1 cellular context compared by ENCODE assay signal in the genomic region with DNA sequence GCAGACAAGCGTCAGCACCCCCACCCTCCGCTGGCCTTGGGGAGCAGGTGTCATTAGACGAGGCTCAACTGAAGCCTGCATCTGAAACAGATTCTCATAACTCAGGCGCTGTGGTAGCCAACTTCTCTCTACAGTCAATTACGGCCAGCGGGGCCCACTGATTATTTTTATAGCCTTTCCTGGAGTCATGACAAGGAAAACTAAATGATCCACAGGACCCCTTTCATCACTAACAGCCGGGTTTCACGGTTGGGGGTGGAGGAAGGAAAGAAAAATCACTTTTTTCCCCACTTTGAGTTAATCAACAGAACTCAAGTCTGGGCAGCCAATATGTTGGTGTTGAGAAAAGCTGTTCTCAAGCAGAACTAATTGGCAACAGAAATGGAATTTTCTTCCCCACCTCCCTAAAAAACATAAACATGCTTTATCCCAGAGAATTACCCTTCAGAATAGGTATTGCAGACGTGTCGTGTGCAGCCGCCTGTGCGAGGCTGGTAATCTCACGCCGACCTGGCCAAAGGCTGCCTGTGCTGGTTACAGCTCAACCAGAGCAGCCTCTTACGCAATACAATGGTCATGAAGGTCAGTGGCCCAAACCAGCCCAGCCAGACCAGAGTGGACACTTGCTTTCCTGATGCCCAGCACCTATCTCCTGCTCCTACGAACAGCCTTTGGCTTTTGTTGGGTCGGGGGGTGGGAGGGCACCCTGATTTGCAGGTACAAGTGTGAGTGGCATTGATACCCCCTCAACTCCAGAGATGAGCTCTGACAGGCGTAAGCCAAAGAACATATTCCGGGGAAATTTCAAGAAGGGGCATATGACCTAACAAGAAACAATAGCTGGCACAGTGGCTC.
A peak's percentile ranks its signal among the peaks of the same experiment; 100 is the strongest.
TF ChIP-seq lines count a peak whose summit lies in the region.

No MANE protein-coding gene starts in this region.

TF ChIP-seq in HepG2, 621 proteins besides CTCF, POLR2A, EP300 and RAD21 (continued from another document and continues in another):
- peak; percentile 56; the same call in 1 of the 2 replicates for TF ChIP-seq HMGXB3 (CRISPR knock-in tag; IDR thresholded peaks at IDR 0.05; ENCODE audit: borderline replicate concordance)
- no peak for TF ChIP-seq ZNF496 (CRISPR knock-in tag; IDR thresholded peaks at IDR 0.05; ENCODE audit: insufficient replicate concordance)
- TF ChIP-seq, protein P1, sequence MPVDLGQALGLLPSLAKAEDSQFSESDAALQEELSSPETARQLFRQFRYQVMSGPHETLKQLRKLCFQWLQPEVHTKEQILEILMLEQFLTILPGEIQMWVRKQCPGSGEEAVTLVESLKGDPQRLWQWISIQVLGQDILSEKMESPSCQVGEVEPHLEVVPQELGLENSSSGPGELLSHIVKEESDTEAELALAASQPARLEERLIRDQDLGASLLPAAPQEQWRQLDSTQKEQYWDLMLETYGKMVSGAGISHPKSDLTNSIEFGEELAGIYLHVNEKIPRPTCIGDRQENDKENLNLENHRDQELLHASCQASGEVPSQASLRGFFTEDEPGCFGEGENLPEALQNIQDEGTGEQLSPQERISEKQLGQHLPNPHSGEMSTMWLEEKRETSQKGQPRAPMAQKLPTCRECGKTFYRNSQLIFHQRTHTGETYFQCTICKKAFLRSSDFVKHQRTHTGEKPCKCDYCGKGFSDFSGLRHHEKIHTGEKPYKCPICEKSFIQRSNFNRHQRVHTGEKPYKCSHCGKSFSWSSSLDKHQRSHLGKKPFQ (CRISPR knock-in tag; IDR thresholded peaks at IDR 0.05; ENCODE audit: insufficient replicate concordance) = peak; percentile 58
- no peak for TF ChIP-seq ZNF468 (CRISPR knock-in tag; IDR thresholded peaks at IDR 0.05)
- peak; percentile 75 for TF ChIP-seq ATF3 (CRISPR knock-in tag; IDR thresholded peaks at IDR 0.05)
- TF ChIP-seq PITX1 (CRISPR knock-in tag; IDR thresholded peaks at IDR 0.05) = peak; percentile 92
- TF ChIP-seq STAG1 (CRISPR knock-in tag; IDR thresholded peaks at IDR 0.05) = peak; percentile 47
- peak; percentile 82 for TF ChIP-seq ZFP91 (CRISPR knock-in tag; IDR thresholded peaks at IDR 0.05; ENCODE audit: borderline replicate concordance)
- TF ChIP-seq ZNF333 (CRISPR knock-in tag; IDR thresholded peaks at IDR 0.05; ENCODE audit: borderline replicate concordance) = peak; percentile 69; the same call in 1 of the 2 replicates
- TF ChIP-seq U2AF2 (IDR thresholded peaks at IDR 0.05; ENCODE audit: low read depth, low read length) = no peak
- TF ChIP-seq CHCHD3 (CRISPR knock-in tag; IDR thresholded peaks at IDR 0.05) = no peak
- peak; percentile 54; the same call in 1 of the 2 replicates for TF ChIP-seq SP5 (CRISPR knock-in tag; IDR thresholded peaks at IDR 0.05; ENCODE audit: borderline replicate concordance, low read depth)
- TF ChIP-seq ARNTL (CRISPR knock-in tag; IDR thresholded peaks at IDR 0.05) = peak; percentile 66
- TF ChIP-seq SKI (IDR thresholded peaks at IDR 0.05; ENCODE audit: partially characterized antibody) = peak; percentile 87
- TF ChIP-seq HOXD1 (CRISPR knock-in tag; IDR thresholded peaks at IDR 0.05) = no peak
- TF ChIP-seq CAMTA2 (CRISPR knock-in tag; IDR thresholded peaks at IDR 0.05; ENCODE audit: borderline replicate concordance) = no peak
- peak; percentile 97 for TF ChIP-seq RXRB (CRISPR knock-in tag; IDR thresholded peaks at IDR 0.05; ENCODE audit: borderline replicate concordance)
- TF ChIP-seq ZNF547 (CRISPR knock-in tag; IDR thresholded peaks at IDR 0.05) = no peak; the same call in 1 of the 2 replicates
- no peak for TF ChIP-seq ZNF326 (CRISPR knock-in tag; IDR thresholded peaks at IDR 0.05; ENCODE audit: borderline replicate concordance)
- TF ChIP-seq, protein P2, sequence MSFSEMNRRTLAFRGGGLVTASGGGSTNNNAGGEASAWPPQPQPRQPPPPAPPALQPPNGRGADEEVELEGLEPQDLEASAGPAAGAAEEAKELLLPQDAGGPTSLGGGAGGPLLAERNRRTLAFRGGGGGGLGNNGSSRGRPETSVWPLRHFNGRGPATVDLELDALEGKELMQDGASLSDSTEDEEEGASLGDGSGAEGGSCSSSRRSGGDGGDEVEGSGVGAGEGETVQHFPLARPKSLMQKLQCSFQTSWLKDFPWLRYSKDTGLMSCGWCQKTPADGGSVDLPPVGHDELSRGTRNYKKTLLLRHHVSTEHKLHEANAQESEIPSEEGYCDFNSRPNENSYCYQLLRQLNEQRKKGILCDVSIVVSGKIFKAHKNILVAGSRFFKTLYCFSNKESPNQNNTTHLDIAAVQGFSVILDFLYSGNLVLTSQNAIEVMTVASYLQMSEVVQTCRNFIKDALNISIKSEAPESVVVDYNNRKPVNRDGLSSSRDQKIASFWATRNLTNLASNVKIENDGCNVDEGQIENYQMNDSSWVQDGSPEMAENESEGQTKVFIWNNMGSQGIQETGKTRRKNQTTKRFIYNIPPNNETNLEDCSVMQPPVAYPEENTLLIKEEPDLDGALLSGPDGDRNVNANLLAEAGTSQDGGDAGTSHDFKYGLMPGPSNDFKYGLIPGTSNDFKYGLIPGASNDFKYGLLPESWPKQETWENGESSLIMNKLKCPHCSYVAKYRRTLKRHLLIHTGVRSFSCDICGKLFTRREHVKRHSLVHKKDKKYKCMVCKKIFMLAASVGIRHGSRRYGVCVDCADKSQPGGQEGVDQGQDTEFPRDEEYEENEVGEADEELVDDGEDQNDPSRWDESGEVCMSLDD (CRISPR knock-in tag; IDR thresholded peaks at IDR 0.05; ENCODE audit: borderline replicate concordance) = peak; percentile 37; the same call in 1 of the 2 replicates
- TF ChIP-seq ZBED4 (CRISPR knock-in tag; IDR thresholded peaks at IDR 0.05; ENCODE audit: borderline replicate concordance) = peak; percentile 99
- TF ChIP-seq, protein P3, sequence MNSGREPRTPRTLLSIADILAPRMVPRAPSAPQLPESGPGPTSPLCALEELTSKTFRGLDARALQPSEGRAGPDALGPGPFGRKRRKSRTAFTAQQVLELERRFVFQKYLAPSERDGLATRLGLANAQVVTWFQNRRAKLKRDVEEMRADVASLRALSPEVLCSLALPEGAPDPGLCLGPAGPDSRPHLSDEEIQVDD (CRISPR knock-in tag; IDR thresholded peaks at IDR 0.05; ENCODE audit: borderline replicate concordance) = no peak
- no peak for TF ChIP-seq FOXA1 (IDR thresholded peaks at IDR 0.05)
- TF ChIP-seq FOXA1 (CRISPR knock-in tag; IDR thresholded peaks at IDR 0.05) = peak; percentile 46; the same call in 1 of the 2 replicates
- 0 out of 2 replicates have a peak, but pooled peaks have one; percentile 41 for TF ChIP-seq ZZZ3 (CRISPR knock-in tag; IDR thresholded peaks at IDR 0.05; ENCODE audit: borderline replicate concordance)
- TF ChIP-seq ZBTB26 (CRISPR knock-in tag; IDR thresholded peaks at IDR 0.05; ENCODE audit: borderline replicate concordance) = peak; percentile 78; the same call in 1 of the 2 replicates
- TF ChIP-seq ZNF431 (CRISPR knock-in tag; IDR thresholded peaks at IDR 0.05; ENCODE audit: borderline replicate concordance, low read depth) = no peak
- TF ChIP-seq ZNF251 (CRISPR knock-in tag; IDR thresholded peaks at IDR 0.05) = peak; percentile 59; the same call in 1 of the 2 replicates
- 0 out of 2 replicates have a peak, but pooled peaks have one; percentile 44 for TF ChIP-seq ZNF275 (CRISPR knock-in tag; IDR thresholded peaks at IDR 0.05; ENCODE audit: borderline replicate concordance)
- 0 out of 2 replicates have a peak, but pooled peaks have one; percentile 73 for TF ChIP-seq ARNT2 (CRISPR knock-in tag; IDR thresholded peaks at IDR 0.05; ENCODE audit: low read depth)
- TF ChIP-seq POGZ (CRISPR knock-in tag; IDR thresholded peaks at IDR 0.05) = peak; percentile 85
- no peak for TF ChIP-seq ZFP36L2 (CRISPR knock-in tag; IDR thresholded peaks at IDR 0.05)
- TF ChIP-seq ZC3H13 (CRISPR knock-in tag; IDR thresholded peaks at IDR 0.05) = peak; percentile 16; the same call in 1 of the 2 replicates
- peak; percentile 89; the same call in 1 of the 2 replicates for TF ChIP-seq KDM3A (CRISPR knock-in tag; IDR thresholded peaks at IDR 0.05; ENCODE audit: low read depth)
- TF ChIP-seq MIER3 (CRISPR knock-in tag; IDR thresholded peaks at IDR 0.05; ENCODE audit: borderline replicate concordance) = peak; percentile 96
- 0 out of 2 replicates have a peak, but pooled peaks have one; percentile 55 for TF ChIP-seq CHD4 (IDR thresholded peaks at IDR 0.05; ENCODE audit: borderline replicate concordance, low read length)
